In genomic region chr11:44338031-44338430, GRCh38 we compare ENCODE assay signal across 32 cellular contexts. TPM values are rescaled to one million over a fixed set of nuclear protein-coding genes. Genes with fewer than 3 reads are reported as not detected.
"Had no signal": no experiment of that assay in that cellular context is flagged by ENCODE, and none has a peak within 500 bp of the region (broad histone marks: within the 10 kb centered on the region; RNA-seq: fewer than 3 reads in every experiment).

No MANE protein-coding gene starts in this region.

- H3K9me3 Mint-ChIP-seq: activated CD4-positive, alpha-beta memory T cell treated with anti-CD3 and anti-CD28 coated beads, Interleukin-2, amount 10 ng/mL, durations not matched to agents 7 days and 5 days; activated naive CD4-positive, alpha-beta T cell treated with anti-CD3 and anti-CD28 coated beads, Interleukin-2, amount 10 ng/mL, durations not matched to agents 7 days and 5 days had no signal

- H3K27ac ChIP-seq: brain microvascular endothelial cell, PC-9, RWPE1, WERI-Rb-1 had no signal

- H3K36me3 Mint-ChIP-seq: activated CD8-positive, alpha-beta memory T cell treated with anti-CD3 and anti-CD28 coated beads, Interleukin-2, amount 10 ng/mL, durations not matched to agents 7 days and 5 days; activated naive CD4-positive, alpha-beta T cell treated with anti-CD3 and anti-CD28 coated beads, Interleukin-2, amount 10 ng/mL, durations not matched to agents 7 days and 5 days; activated naive CD8-positive, alpha-beta T cell had no signal

- H3K4me3 ChIP-seq: PC-9, SK-N-MC had no signal

- DNase-seq: activated CD4-positive, alpha-beta memory T cell treated with anti-CD3 and anti-CD28 coated beads, Interleukin-2, amount 10 ng/mL, durations not matched to agents 7 days and 5 days; activated CD4-positive, alpha-beta T cell treated with anti-CD3 and anti-CD28 coated beads for 1 hour; activated CD4-positive, alpha-beta T cell treated with anti-CD3 and anti-CD28 coated beads for 48 hours; activated CD4-positive, CD25-positive, alpha-beta regulatory T cell; activated CD8-positive, alpha-beta memory T cell treated with anti-CD3 and anti-CD28 coated beads for 24 hours; activated CD8-positive, alpha-beta memory T cell treated with anti-CD3 and anti-CD28 coated beads, Interleukin-2, amount 10 ng/mL, durations not matched to agents 7 days and 5 days; activated CD8-positive, alpha-beta memory T cell treated with anti-CD3 and anti-CD28 coated beads, Interleukin-2, amount 50 U/mL, for 48 hours; activated effector memory CD4-positive, alpha-beta T cell treated with Interleukin-2 at 50 U/mL for 16 hours; activated naive CD4-positive, alpha-beta T cell treated with anti-CD3 and anti-CD28 coated beads, Interleukin-2, amount 10 ng/mL, durations not matched to agents 7 days and 5 days; activated T-cell treated with anti-CD3 and anti-CD28 coated beads, Interleukin-2, amount 50 U/mL, for 48 hours; amniotic stem cell; aorta; brain microvascular endothelial cell; Karpas-422; KBM-7; NCI-H1436 treated with DMSO at 0.1 percent for 48 hours; NCI-H1694 treated with DMSO at 0.1 percent for 48 hours; NCI-H2029; NCI-H345; NCI-H524 treated with DMSO at 0.1 percent for 48 hours; NK-92 treated with Interleukin-12 subunit alpha and Interleukin-12 subunit beta, amount 100 ng/mL, for 24 hours; PC-9; T1000; WERI-Rb-1 had no signal

- ATAC-seq: activated CD8-positive, alpha-beta memory T cell treated with anti-CD3 and anti-CD28 coated beads, Interleukin-2, amount 10 ng/mL, durations not matched to agents 7 days and 5 days; Right ventricle myocardium inferior had no signal

- H3K4me1 Mint-ChIP-seq: activated CD4-positive, alpha-beta memory T cell treated with anti-CD3 and anti-CD28 coated beads, Interleukin-2, amount 10 ng/mL, durations not matched to agents 7 days and 5 days; activated CD8-positive, alpha-beta memory T cell treated with anti-CD3 and anti-CD28 coated beads, Interleukin-2, amount 10 ng/mL, durations not matched to agents 7 days and 5 days; activated naive CD4-positive, alpha-beta T cell treated with anti-CD3 and anti-CD28 coated beads, Interleukin-2, amount 10 ng/mL, durations not matched to agents 7 days and 5 days had no signal

- H3K4me3 Mint-ChIP-seq: activated CD4-positive, alpha-beta memory T cell treated with anti-CD3 and anti-CD28 coated beads, Interleukin-2, amount 10 ng/mL, durations not matched to agents 7 days and 5 days; activated CD8-positive, alpha-beta memory T cell treated with anti-CD3 and anti-CD28 coated beads, Interleukin-2, amount 10 ng/mL, durations not matched to agents 7 days and 5 days; activated naive CD4-positive, alpha-beta T cell treated with anti-CD3 and anti-CD28 coated beads, Interleukin-2, amount 10 ng/mL, durations not matched to agents 7 days and 5 days; activated naive CD8-positive, alpha-beta T cell had no signal

- H3K27ac Mint-ChIP-seq: activated CD4-positive, alpha-beta memory T cell treated with anti-CD3 and anti-CD28 coated beads, Interleukin-2, amount 10 ng/mL, durations not matched to agents 7 days and 5 days; activated CD8-positive, alpha-beta memory T cell treated with anti-CD3 and anti-CD28 coated beads, Interleukin-2, amount 10 ng/mL, durations not matched to agents 7 days and 5 days; activated naive CD4-positive, alpha-beta T cell treated with anti-CD3 and anti-CD28 coated beads, Interleukin-2, amount 10 ng/mL, durations not matched to agents 7 days and 5 days; activated naive CD8-positive, alpha-beta T cell had no signal

- H3K36me3 ChIP-seq: brain microvascular endothelial cell, WERI-Rb-1 had no signal

RNA-seq across cellular contexts. Expression of gene ALX4, which starts 28.1 kb away (rescaled TPM):
- total RNA-seq: activated CD4-positive, alpha-beta memory T cell treated with anti-CD3 and anti-CD28 coated beads, Interleukin-2, amount 10 ng/mL, durations not matched to agents 7 days and 5 days; activated CD8-positive, alpha-beta memory T cell treated with anti-CD3 and anti-CD28 coated beads, Interleukin-2, amount 10 ng/mL, durations not matched to agents 7 days and 5 days; MCF 10A; OCI-LY7; PC-9; T-helper 1 cell treated with Interleukin-12 subunit alpha and Interleukin-12 subunit beta and Interleukin-4 antibody, amounts not matched to agents 30 ng/mL and 1 ng/mL, for 36 hours; T-helper 2 cell treated with Interferon-gamma antibody and Interleukin-4, amounts not matched to agents 100 ng/mL and 5 ng/mL, for 36 hours had no signal
